Comparison of ENCODE assay signal across 12 cellular contexts in genomic region chr16:81140930-81141780, GRCh38. TPM values are rescaled to one million over a fixed set of nuclear protein-coding genes. Genes with fewer than 3 reads are reported as not detected.
DNase-seq lines count a peak whose midpoint lies in the region; ATAC-seq and TF ChIP-seq lines count a peak whose summit lies in the region.
"Had no signal": no experiment of that assay in that cellular context is flagged by ENCODE, and none has a peak within 500 bp of the region (broad histone marks: within the 10 kb centered on the region; RNA-seq: fewer than 3 reads in every experiment).

No MANE protein-coding gene starts in this region.

- intact Hi-C loops in activated naive CD4-positive, alpha-beta T cell treated with anti-CD3 and anti-CD28 coated beads for 36 hours (cut with micrococcal nuclease): no loop called here

- H3K27me3 ChIP-seq in endodermal cell (ENCODE audit: control insufficient read depth, insufficient read depth, low read length, poor library complexity, severe bottlenecking): no peaks in the 10 kb centered on the region

- 85 to 91% methylated on average over 19 to 21 of the region's 21 CpGs for WGBS in endodermal cell (ENCODE audit: insufficient coverage in 1 of 2, insufficient read length in 1 of 2), 2 experiments

- TF ChIP-seq CTCF in endodermal cell (conservative IDR thresholded peaks at IDR 0.05): peak; percentile 69

- H3K27me3 Mint-ChIP-seq in activated naive CD4-positive, alpha-beta T cell treated with anti-CD3 and anti-CD28 coated beads for 36 hours (ENCODE audit: low read depth): peaks cover 8% of the 10 kb centered on the region
- H3K27me3 Mint-ChIP-seq in endodermal cell (ENCODE audit: insufficient read depth) (no peaks in the 10 kb centered on the region), immature natural killer cell (ENCODE audit: low read depth in 3 of 3) (peaks cover 0 to 12% (median 8%) of the 10 kb centered on the region in 3 donors)
- H3K27me3 Mint-ChIP-seq in stimulated activated memory B cell treated with anti-CD40 and anti-IgM and Interleukin-4, amounts not matched to agents 10 μg/mL and 1 μg/mL and 100 μg/mL, for 72 hours: peaks cover 29% of the 10 kb centered on the region

- H3K27ac ChIP-seq in endodermal cell (ENCODE audit: low read depth, low read length): peak overlapping the region; percentile 37
- H3K27ac ChIP-seq: RWPE1 had no signal

- CTCF ChIA-PET in activated naive CD4-positive, alpha-beta T cell treated with anti-CD3 and anti-CD28 coated beads for 36 hours (lab: Charles Lee): interaction anchor here (0.6 kb wide), 1 partner anchor 9 kb away, joined by 3 read pairs; no protein-coding TSS in a partner anchor

- H3K9me3 Mint-ChIP-seq in activated naive CD4-positive, alpha-beta T cell treated with anti-CD3 and anti-CD28 coated beads for 36 hours: no peaks in the 10 kb centered on the region
- H3K9me3 Mint-ChIP-seq in endodermal cell: no peaks in the 10 kb centered on the region
- no peaks in the 10 kb centered on the region for H3K9me3 Mint-ChIP-seq in stimulated activated memory B cell treated with anti-CD40 and anti-IgM and Interleukin-4, amounts not matched to agents 10 μg/mL and 1 μg/mL and 100 μg/mL, for 72 hours
- no peaks in the 10 kb centered on the region for H3K9me3 Mint-ChIP-seq in immature natural killer cell
- H3K9me3 Mint-ChIP-seq: CD4-positive, alpha-beta T cell had no signal

- no peaks in the 10 kb centered on the region for H3K4me1 ChIP-seq in endodermal cell (ENCODE audit: control insufficient read depth, insufficient read depth, low read length)

- no peak overlapping the region for H3K27ac Mint-ChIP-seq in activated naive CD4-positive, alpha-beta T cell treated with anti-CD3 and anti-CD28 coated beads for 36 hours
- no peak overlapping the region for H3K27ac Mint-ChIP-seq in endodermal cell
- no peak overlapping the region for H3K27ac Mint-ChIP-seq in stimulated activated memory B cell treated with anti-CD40 and anti-IgM and Interleukin-4, amounts not matched to agents 10 μg/mL and 1 μg/mL and 100 μg/mL, for 72 hours
- H3K27ac Mint-ChIP-seq in immature natural killer cell: no peak overlapping the region
- H3K27ac Mint-ChIP-seq: CD4-positive, alpha-beta T cell had no signal

- no peak overlapping the region for H3K4me3 Mint-ChIP-seq in activated naive CD4-positive, alpha-beta T cell treated with anti-CD3 and anti-CD28 coated beads for 36 hours
- H3K4me3 Mint-ChIP-seq in endodermal cell (no peak overlapping the region), immature natural killer cell (no peak overlapping the region)
- no peak overlapping the region for H3K4me3 Mint-ChIP-seq in stimulated activated memory B cell treated with anti-CD40 and anti-IgM and Interleukin-4, amounts not matched to agents 10 μg/mL and 1 μg/mL and 100 μg/mL, for 72 hours
- H3K4me3 Mint-ChIP-seq: CD4-positive, alpha-beta T cell had no signal

- no peak overlapping the region for H3K4me3 ChIP-seq in endodermal cell (ENCODE audit: low read length)

- no peaks in the 10 kb centered on the region for H3K9me3 ChIP-seq in endodermal cell (ENCODE audit: control insufficient read depth, low read length)

- H3K4me1 Mint-ChIP-seq in activated naive CD4-positive, alpha-beta T cell treated with anti-CD3 and anti-CD28 coated beads for 36 hours (ENCODE audit: low read depth): no peaks in the 10 kb centered on the region
- H3K4me1 Mint-ChIP-seq in endodermal cell: peaks cover 10% of the 10 kb centered on the region
- H3K4me1 Mint-ChIP-seq in stimulated activated memory B cell treated with anti-CD40 and anti-IgM and Interleukin-4, amounts not matched to agents 10 μg/mL and 1 μg/mL and 100 μg/mL, for 72 hours: no peaks in the 10 kb centered on the region
- H3K4me1 Mint-ChIP-seq in immature natural killer cell: no peaks in the 10 kb centered on the region

- no peaks in the 10 kb centered on the region for H3K36me3 Mint-ChIP-seq in activated naive CD4-positive, alpha-beta T cell treated with anti-CD3 and anti-CD28 coated beads for 36 hours (ENCODE audit: low read depth)
- H3K36me3 Mint-ChIP-seq in endodermal cell (ENCODE audit: low read depth) (no peaks in the 10 kb centered on the region), immature natural killer cell (no peaks in the 10 kb centered on the region)
- no peaks in the 10 kb centered on the region for H3K36me3 Mint-ChIP-seq in stimulated activated memory B cell treated with anti-CD40 and anti-IgM and Interleukin-4, amounts not matched to agents 10 μg/mL and 1 μg/mL and 100 μg/mL, for 72 hours

- H3K9ac ChIP-seq in endodermal cell (ENCODE audit: extremely low read depth, low read length, poor library complexity, severe bottlenecking): no peak overlapping the region

- no peaks in the 10 kb centered on the region for H3K36me3 ChIP-seq in endodermal cell (ENCODE audit: control insufficient read depth, insufficient read depth, low read length)

- peak; percentile 21 for ATAC-seq in stimulated activated memory B cell treated with anti-CD40 and anti-IgM and Interleukin-4, amounts not matched to agents 10 μg/mL and 1 μg/mL and 100 μg/mL, for 72 hours
- no peak for ATAC-seq in GM18502 (IDR thresholded peaks at IDR 0.05; ENCODE audit: poor library complexity, unreplicated experiment)

- DNase-seq in activated naive CD4-positive, alpha-beta T cell treated with anti-CD3 and anti-CD28 coated beads for 36 hours: peak; percentile 14
- no peak for DNase-seq in activated naive CD4-positive, alpha-beta T cell treated with anti-CD3 and anti-CD28 coated beads, Interleukin-2, amount 50 U/mL, for 16 hours
- DNase-seq in NAMALWA (ENCODE audit: low spot score): peak; percentile 27
- peak; percentile 87 for DNase-seq in endodermal cell
- DNase-seq in immature natural killer cell: no peak
- DNase-seq in activated CD8-positive, alpha-beta memory T cell treated with anti-CD3 and anti-CD28 coated beads, Interleukin-2, amount 50 U/mL, for 4 hours: no peak
- DNase-seq: CD4-positive, alpha-beta T cell; foreskin fibroblast; NCI-H1092 had no signal

RNA-seq across cellular contexts. Expression of gene GCSH, which starts 45.0 kb away (rescaled TPM):
- total RNA-seq in activated naive CD4-positive, alpha-beta T cell treated with anti-CD3 and anti-CD28 coated beads for 36 hours: 10 to 100 TPM; 25.7 to 27.4 TPM
- 100 to 1,000 TPM; 109 to 118 TPM for total RNA-seq in endodermal cell
- polyA plus RNA-seq in endodermal cell (2013, experiment 1 of 2): 96.8 TPM
- polyA plus RNA-seq in endodermal cell (2013, experiment 2 of 2): 109 TPM
- polyA plus RNA-seq in immature natural killer cell: 10 to 100 TPM in 1 of 3 donors, 1 to 10 TPM in 2; 6.6 to 11.5 (median 8.3) TPM

Comparison
In these comparisons a context has a peak if more than half of its experiments do, and no peak if none do; other contexts are left out.
1. DNase-seq: peak in activated naive CD4-positive, alpha-beta T cell treated with anti-CD3 and anti-CD28 coated beads for 36 hours (single experiment), NAMALWA (single experiment) and endodermal cell (single experiment); none in activated naive CD4-positive, alpha-beta T cell treated with anti-CD3 and anti-CD28 coated beads, Interleukin-2, amount 50 U/mL, for 16 hours (single experiment), immature natural killer cell (0 of 3) and activated CD8-positive, alpha-beta memory T cell treated with anti-CD3 and anti-CD28 coated beads, Interleukin-2, amount 50 U/mL, for 4 hours (single experiment).